In the genomic region with DNA sequence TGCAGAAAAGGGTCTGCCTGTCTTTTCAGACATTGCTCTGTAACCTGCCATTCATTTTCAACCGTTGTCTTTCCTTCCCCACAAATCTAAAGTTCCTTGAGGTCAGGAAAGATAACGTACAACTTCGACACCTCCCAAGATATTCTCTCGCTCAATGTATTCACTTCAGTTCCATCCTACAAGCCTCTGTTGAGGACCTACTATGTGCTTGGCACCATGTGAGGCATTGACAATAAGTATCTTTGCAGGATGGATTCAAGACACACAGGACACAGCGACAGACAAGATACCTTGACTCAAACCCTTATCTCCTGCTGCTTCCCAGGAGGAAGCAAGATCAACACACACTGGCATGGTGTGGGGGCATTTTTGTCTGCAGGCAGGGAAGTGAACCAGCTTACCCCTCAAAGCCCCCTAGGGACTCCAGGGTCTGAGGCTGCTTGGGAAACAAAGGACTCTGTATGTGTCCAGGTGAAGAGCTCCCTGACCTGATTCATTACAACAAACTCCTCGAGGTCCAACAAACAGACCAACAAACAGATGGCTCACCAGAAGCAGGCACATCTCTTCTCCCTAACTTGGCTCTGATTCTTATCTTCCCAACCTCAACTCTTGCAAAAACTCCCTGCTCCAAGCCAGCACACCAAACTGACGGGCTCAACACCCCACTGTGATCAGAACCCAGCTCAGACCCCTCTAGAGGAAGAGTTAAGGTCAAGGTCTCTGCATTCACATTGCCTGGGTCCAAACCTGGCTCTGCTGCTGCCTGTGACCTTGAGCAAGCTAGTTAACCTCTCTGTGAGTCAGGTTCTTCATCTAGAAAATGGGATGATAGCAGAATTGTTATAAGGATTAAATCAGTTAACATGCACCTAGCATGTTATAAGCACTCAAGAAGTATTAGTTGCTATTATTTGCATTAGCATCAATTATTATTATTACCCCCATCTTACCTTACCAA, we compare ENCODE assay signal across 22 cellular contexts. TPM values are rescaled to one million over a fixed set of nuclear protein-coding genes. Genes with fewer than 3 reads are reported as not detected.
A peak's percentile ranks its signal among the peaks of the same experiment; 100 is the strongest.
DNase-seq lines count a peak whose midpoint lies in the region; TF ChIP-seq lines count a peak whose summit lies in the region.
"Had no signal": no experiment of that assay in that cellular context is flagged by ENCODE, and none has a peak within 500 bp of the region (broad histone marks: within the 10 kb centered on the region; RNA-seq: fewer than 3 reads in every experiment).

No MANE protein-coding gene starts in this region.

- H3K36me3 ChIP-seq in HUES48 (ENCODE audit: control insufficient read depth, insufficient read depth, low read length) (no peaks in the 10 kb centered on the region), ascending aorta (no peaks in the 10 kb centered on the region), smooth muscle cell (ENCODE audit: low read depth) (no peaks in the 10 kb centered on the region), spleen (no peaks in the 10 kb centered on the region), esophagus muscularis mucosa (no peaks in the 10 kb centered on the region)
- H3K36me3 ChIP-seq: BLaER1 treated with 17β-estradiol and CSF1 and Interleukin-3, amounts not matched to agents 10 nM and 100 nM; colonic mucosa; neutrophil had no signal

- H3K27ac ChIP-seq in HUES48 (ENCODE audit: low read depth, low read length) (peak overlapping the region; percentile 91), ascending aorta (peak overlapping the region; percentile 54 to 56), smooth muscle cell (ENCODE audit: low read depth) (peak overlapping the region; percentile 92), spleen (no peak overlapping the region), esophagus muscularis mucosa (replicated peaks in 1 of 4) (peak overlapping the region in 2 of 4 donors; percentile 8 to 15)
- H3K27ac ChIP-seq: BLaER1 treated with 17β-estradiol and CSF1 and Interleukin-3, amounts not matched to agents 10 nM and 100 nM; colonic mucosa; neutrophil had no signal

- no peak for TF ChIP-seq EP300 in esophagus muscularis mucosa (IDR thresholded peaks at IDR 0.05)

- H3K27me3 ChIP-seq in HUES48 (ENCODE audit: control insufficient read depth, insufficient read depth, low read length) (peaks cover 4% of the 10 kb centered on the region), ascending aorta (no peaks in the 10 kb centered on the region), smooth muscle cell (ENCODE audit: low read depth) (no peaks in the 10 kb centered on the region), spleen (replicated peaks in 1 of 7) (peaks cover 0 to 84% (median 15%) of the 10 kb centered on the region in 7 donors), esophagus muscularis mucosa (no peaks in the 10 kb centered on the region)
- H3K27me3 ChIP-seq: colonic mucosa had no signal

- peak overlapping the region; percentile 54 for H3K9ac ChIP-seq in HUES48 (ENCODE audit: low read depth, low read length)
- no peak overlapping the region for H3K9ac ChIP-seq in smooth muscle cell (ENCODE audit: low read depth)
- H3K9ac ChIP-seq: BLaER1 treated with 17β-estradiol and CSF1 and Interleukin-3, amounts not matched to agents 10 nM and 100 nM had no signal

- H3K79me2 ChIP-seq in smooth muscle cell (ENCODE audit: low read depth) = peaks cover 98% of the 10 kb centered on the region

- H2AFZ ChIP-seq in smooth muscle cell (ENCODE audit: low read depth) = no peak overlapping the region

- 45% methylated on average over 7 of the region's 7 CpGs for WGBS in smooth muscle cell (ENCODE audit: low lambda C conversion rate)
- WGBS in spleen, 5 donors = 77 to 81% (median 79%) methylated on average over 7 of the region's 7 CpGs
- WGBS in esophagus muscularis mucosa = 77% methylated on average over 7 of the region's 7 CpGs

- DNase-seq in ascending aorta (ENCODE audit: low spot score in 2 of 2) = no peak
- DNase-seq in islet precursor cell = peak; percentile 72
- DNase-seq in smooth muscle cell (lab: John Stamatoyannopoulos, UW; ENCODE audit: unreplicated experiment) = no peak
- no peak for DNase-seq in spleen
- no peak for DNase-seq in esophagus muscularis mucosa (ENCODE audit: extremely low spot score)
- DNase-seq in HT-29 (ENCODE audit: low spot score) = no peak
- DNase-seq in middle frontal gyrus (ENCODE audit: extremely low spot score, low spot score) = no peak
- DNase-seq: activated CD4-positive, alpha-beta T cell treated with anti-CD3 and anti-CD28 coated beads, Interleukin-2, amount 50 U/mL, for 48 hours; activated T-cell treated with anti-CD3 and anti-CD28 coated beads, Interleukin-2, amount 50 U/mL, for 72 hours; colonic mucosa; DMS79 treated with DMSO at 0.1 percent for 48 hours; erythroblast; GOT3; hippocampal formation; KG1; NCI-H1436 treated with DMSO at 0.1 percent for 48 hours; NCI-H446; stimulated activated naive CD4-positive, alpha-beta T cell treated with Interleukin-2 at 50 U/mL for 16 hours had no signal

- H3K9me3 ChIP-seq in HUES48 (ENCODE audit: control insufficient read depth, insufficient read depth, low read length) = no peaks in the 10 kb centered on the region
- no peaks in the 10 kb centered on the region for H3K9me3 ChIP-seq in ascending aorta
- no peaks in the 10 kb centered on the region for H3K9me3 ChIP-seq in smooth muscle cell (replicated peaks; ENCODE audit: low read depth)
- H3K9me3 ChIP-seq in spleen = no peaks in the 10 kb centered on the region
- no peaks in the 10 kb centered on the region for H3K9me3 ChIP-seq in esophagus muscularis mucosa
- H3K9me3 ChIP-seq: BLaER1 treated with 17β-estradiol and CSF1 and Interleukin-3, amounts not matched to agents 10 nM and 100 nM; colonic mucosa; neutrophil had no signal

- intact Hi-C loops in ascending aorta (cut with DNase I) (no loop called here), spleen (cut with DNase I; ENCODE audit: low total_unique reads) (no loop called here), esophagus muscularis mucosa (cut with DNase I) (no loop called here)

- TF ChIP-seq CTCF in ascending aorta (IDR thresholded peaks at IDR 0.05) (no peak), smooth muscle cell (IDR thresholded peaks at IDR 0.05; ENCODE audit: borderline replicate concordance, insufficient read depth, poor library complexity, severe bottlenecking) (no peak), spleen (IDR thresholded peaks at IDR 0.05 in 8 of 11, conservative IDR thresholded peaks at IDR 0.05 in 3 of 11) (no peak), esophagus muscularis mucosa (IDR thresholded peaks at IDR 0.05) (no peak)

- no peak overlapping the region for H3K4me3 ChIP-seq in HUES48 (ENCODE audit: low read depth, low read length)
- no peak overlapping the region for H3K4me3 ChIP-seq in ascending aorta
- no peak overlapping the region for H3K4me3 ChIP-seq in smooth muscle cell
- no peak overlapping the region for H3K4me3 ChIP-seq in spleen
- H3K4me3 ChIP-seq in esophagus muscularis mucosa = no peak overlapping the region
- H3K4me3 ChIP-seq: BLaER1 treated with 17β-estradiol and CSF1 and Interleukin-3, amounts not matched to agents 10 nM and 100 nM; colonic mucosa; skin epidermis had no signal

- peaks cover 84% of the 10 kb centered on the region for H3K4me1 ChIP-seq in HUES48 (ENCODE audit: control insufficient read depth, insufficient read depth, low read length)
- peaks cover 5 to 52% of the 10 kb centered on the region in 2 donors for H3K4me1 ChIP-seq in ascending aorta
- peaks cover 42% of the 10 kb centered on the region for H3K4me1 ChIP-seq in smooth muscle cell (ENCODE audit: low read depth)
- H3K4me1 ChIP-seq in spleen = peaks cover 0 to 16% (median 13%) of the 10 kb centered on the region in 6 donors
- H3K4me1 ChIP-seq in esophagus muscularis mucosa = peaks cover 51 to 78% (median 66%) of the 10 kb centered on the region in 4 donors
- H3K4me1 ChIP-seq: colonic mucosa had no signal

- peaks cover 94% of the 10 kb centered on the region for H4K20me1 ChIP-seq in smooth muscle cell (ENCODE audit: low read depth)

- peak overlapping the region; percentile 82 for H3K4me2 ChIP-seq in smooth muscle cell
- H3K4me2 ChIP-seq: BLaER1 treated with 17β-estradiol and CSF1 and Interleukin-3, amounts not matched to agents 10 nM and 100 nM had no signal

- TF ChIP-seq POLR2A in spleen (IDR thresholded peaks at IDR 0.05) = no peak
- TF ChIP-seq POLR2A in esophagus muscularis mucosa (IDR thresholded peaks at IDR 0.05; ENCODE audit: low read depth) = no peak

- H3F3A ChIP-seq in smooth muscle cell (ENCODE audit: low read depth) = peaks cover 21% of the 10 kb centered on the region

RNA-seq across cellular contexts. Expression of a gene that starts 6.3 kb away (rescaled TPM):
- 29.7 TPM for total RNA-seq in ascending aorta
- 54.0 and 64.2 TPM in 2 replicates for total RNA-seq in smooth muscle cell
- 35.3 and 38.8 TPM in 2 replicates for polyA plus RNA-seq in smooth muscle cell
- total RNA-seq in spleen = 1 to 10 TPM in 6 of 7 donors, under 1 TPM in 1; 0.93 to 3.3 (median 1.5) TPM
- under 1 TPM; 0.20 to 0.67 (median 0.59) TPM for polyA plus RNA-seq in spleen
- total RNA-seq in esophagus muscularis mucosa = 10 to 100 TPM in 2 of 4 donors, 1 to 10 TPM in 2; 7.1 to 19.8 (median 10.7) TPM
- total RNA-seq in HT-29 (2014; rRNA removed; shearing (Covaris generic)) = 0.91 and 1.3 TPM in 2 replicates

Comparison
In these comparisons a context has a peak if more than half of its experiments do, and no peak if none do; other contexts are left out.
1. H3K27ac ChIP-seq: peak in HUES48 (single experiment), ascending aorta (2 of 2) and smooth muscle cell (single experiment); none in spleen (0 of 8).